1 cellular context compared by ENCODE assay signal in genomic region chr5:149731617-149732400, GRCh38.
TF ChIP-seq lines count a peak whose summit lies in the region.

No MANE protein-coding gene starts in this region.

TF ChIP-seq in HepG2, 621 proteins besides CTCF, POLR2A, EP300 and RAD21 (continued from another document and continues in another):
- TF ChIP-seq ZBTB2 (CRISPR knock-in tag; IDR thresholded peaks at IDR 0.05; ENCODE audit: low read depth) (no peak), ZNF547 (CRISPR knock-in tag; IDR thresholded peaks at IDR 0.05) (peak; percentile 18; the same call in 1 of the 2 replicates), ETV6 (CRISPR knock-in tag; conservative IDR thresholded peaks at IDR 0.05) (0 out of 2 replicates have a peak, but pooled peaks have one; percentile 23), EED (CRISPR knock-in tag; IDR thresholded peaks at IDR 0.05) (0 out of 2 replicates have a peak, but pooled peaks have one; percentile 34), ZNF761 (CRISPR knock-in tag; conservative IDR thresholded peaks at IDR 0.05) (no peak), ZFP91 (CRISPR knock-in tag; IDR thresholded peaks at IDR 0.05; ENCODE audit: borderline replicate concordance) (no peak; the same call in 1 of the 2 replicates), HMGXB4 (CRISPR knock-in tag; IDR thresholded peaks at IDR 0.05; ENCODE audit: borderline replicate concordance in 1 of 2, low read depth in 1 of 2) (no peak), ZSCAN31 (CRISPR knock-in tag; IDR thresholded peaks at IDR 0.05; ENCODE audit: low read depth) (0 out of 2 replicates have a peak, but pooled peaks have one; percentile 13), ZNF572 (CRISPR knock-in tag; IDR thresholded peaks at IDR 0.05) (no peak), GATAD1 (CRISPR knock-in tag; IDR thresholded peaks at IDR 0.05) (0 out of 2 replicates have a peak, but pooled peaks have one; percentile 24), MLX (CRISPR knock-in tag; IDR thresholded peaks at IDR 0.05) (no peak), TAF1 (CRISPR knock-in tag; IDR thresholded peaks at IDR 0.05) (no peak), SOX6 (IDR thresholded peaks at IDR 0.05) (no peak), SOX6 (CRISPR knock-in tag; IDR thresholded peaks at IDR 0.05) (peak; percentile 12; the same call in 1 of the 2 replicates), ZBTB39 (CRISPR knock-in tag; IDR thresholded peaks at IDR 0.05) (no peak; the same call in 1 of the 2 replicates), MTF2 (CRISPR knock-in tag; IDR thresholded peaks at IDR 0.05; ENCODE audit: borderline replicate concordance) (peak; percentile 63; the same call in 1 of the 2 replicates), TARDBP (CRISPR knock-in tag; IDR thresholded peaks at IDR 0.05) (no peak), ATF7-NPFF (CRISPR knock-in tag; IDR thresholded peaks at IDR 0.05; ENCODE audit: low read depth) (peak; percentile 46; the same call in 1 of the 2 replicates), FOXO4 (CRISPR knock-in tag; conservative IDR thresholded peaks at IDR 0.05) (0 out of 2 replicates have a peak, but pooled peaks have one; percentile 68), MZF1 (CRISPR knock-in tag; IDR thresholded peaks at IDR 0.05; ENCODE audit: borderline replicate concordance) (no peak), ZNF263 (CRISPR knock-in tag; IDR thresholded peaks at IDR 0.05) (no peak; the same call in 1 of the 2 replicates), CBX1 (IDR thresholded peaks at IDR 0.05; ENCODE audit: low read depth) (no peak), FUBP1 (CRISPR knock-in tag; IDR thresholded peaks at IDR 0.05; ENCODE audit: borderline replicate concordance) (no peak), ZBTB26 (CRISPR knock-in tag; IDR thresholded peaks at IDR 0.05; ENCODE audit: borderline replicate concordance) (no peak), CHCHD3 (CRISPR knock-in tag; IDR thresholded peaks at IDR 0.05) (0 out of 2 replicates have a peak, but pooled peaks have one; percentile 53), DR1 (CRISPR knock-in tag; IDR thresholded peaks at IDR 0.05) (no peak), ZNF784 (CRISPR knock-in tag; IDR thresholded peaks at IDR 0.05; ENCODE audit: borderline replicate concordance) (no peak), ZNF891 (CRISPR knock-in tag; IDR thresholded peaks at IDR 0.05) (no peak), ZBTB44 (CRISPR knock-in tag; IDR thresholded peaks at IDR 0.05) (no peak), ARID4A (CRISPR knock-in tag; IDR thresholded peaks at IDR 0.05; ENCODE audit: borderline replicate concordance) (peak; percentile 32; the same call in 1 of the 2 replicates), CHD4 (IDR thresholded peaks at IDR 0.05; ENCODE audit: borderline replicate concordance, low read length) (no peak), E2F1 (CRISPR knock-in tag; IDR thresholded peaks at IDR 0.05) (no peak)
